Comparison of ENCODE assay signal across 2 cellular contexts in genomic region chr6:7692453-7692784, GRCh38.
TF ChIP-seq lines count a peak whose summit lies in the region.

No MANE protein-coding gene starts in this region.

TF ChIP-seq in SK-N-SH, 30 proteins besides CTCF, POLR2A, EP300 and RAD21 (continued from another document):
- TF ChIP-seq, protein P1, sequence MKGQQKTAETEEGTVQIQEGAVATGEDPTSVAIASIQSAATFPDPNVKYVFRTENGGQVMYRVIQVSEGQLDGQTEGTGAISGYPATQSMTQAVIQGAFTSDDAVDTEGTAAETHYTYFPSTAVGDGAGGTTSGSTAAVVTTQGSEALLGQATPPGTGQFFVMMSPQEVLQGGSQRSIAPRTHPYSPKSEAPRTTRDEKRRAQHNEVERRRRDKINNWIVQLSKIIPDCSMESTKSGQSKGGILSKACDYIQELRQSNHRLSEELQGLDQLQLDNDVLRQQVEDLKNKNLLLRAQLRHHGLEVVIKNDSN (IDR thresholded peaks at IDR 0.05; ENCODE audit: borderline replicate concordance, low read depth), result no peak
- TF ChIP-seq USF2 (IDR thresholded peaks at IDR 0.05; ENCODE audit: borderline replicate concordance, low read depth, low read length) (no peak), ELF1 (IDR thresholded peaks at IDR 0.05) (no peak), TCF12 (IDR thresholded peaks at IDR 0.05) (no peak), RFX5 (IDR thresholded peaks at IDR 0.05; ENCODE audit: low read length) (no peak), MXI1 (IDR thresholded peaks at IDR 0.05; ENCODE audit: low read depth, low read length) (no peak), SIN3A (IDR thresholded peaks at IDR 0.05; ENCODE audit: borderline replicate concordance, low read depth, low read length) (no peak), NFIC (IDR thresholded peaks at IDR 0.05; ENCODE audit: borderline replicate concordance) (no peak), FOSL2 (IDR thresholded peaks at IDR 0.05; ENCODE audit: borderline replicate concordance, low read depth) (no peak), YY1 (IDR thresholded peaks at IDR 0.05; ENCODE audit: low read depth) (no peak), FOXM1 (IDR thresholded peaks at IDR 0.05; ENCODE audit: low read depth) (no peak), REST (IDR thresholded peaks at IDR 0.05; ENCODE audit: low read depth, low read length) (no peak)
- TF ChIP-seq, protein P2, sequence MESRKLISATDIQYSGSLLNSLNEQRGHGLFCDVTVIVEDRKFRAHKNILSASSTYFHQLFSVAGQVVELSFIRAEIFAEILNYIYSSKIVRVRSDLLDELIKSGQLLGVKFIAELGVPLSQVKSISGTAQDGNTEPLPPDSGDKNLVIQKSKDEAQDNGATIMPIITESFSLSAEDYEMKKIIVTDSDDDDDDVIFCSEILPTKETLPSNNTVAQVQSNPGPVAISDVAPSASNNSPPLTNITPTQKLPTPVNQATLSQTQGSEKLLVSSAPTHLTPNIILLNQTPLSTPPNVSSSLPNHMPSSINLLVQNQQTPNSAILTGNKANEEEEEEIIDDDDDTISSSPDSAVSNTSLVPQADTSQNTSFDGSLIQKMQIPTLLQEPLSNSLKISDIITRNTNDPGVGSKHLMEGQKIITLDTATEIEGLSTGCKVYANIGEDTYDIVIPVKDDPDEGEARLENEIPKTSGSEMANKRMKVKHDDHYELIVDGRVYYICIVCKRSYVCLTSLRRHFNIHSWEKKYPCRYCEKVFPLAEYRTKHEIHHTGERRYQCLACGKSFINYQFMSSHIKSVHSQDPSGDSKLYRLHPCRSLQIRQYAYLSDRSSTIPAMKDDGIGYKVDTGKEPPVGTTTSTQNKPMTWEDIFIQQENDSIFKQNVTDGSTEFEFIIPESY (IDR thresholded peaks at IDR 0.05; ENCODE audit: borderline replicate concordance, low read depth), result no peak
- TF ChIP-seq, protein P3, sequence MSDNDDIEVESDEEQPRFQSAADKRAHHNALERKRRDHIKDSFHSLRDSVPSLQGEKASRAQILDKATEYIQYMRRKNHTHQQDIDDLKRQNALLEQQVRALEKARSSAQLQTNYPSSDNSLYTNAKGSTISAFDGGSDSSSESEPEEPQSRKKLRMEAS (IDR thresholded peaks at IDR 0.05; ENCODE audit: low read depth), result no peak

TF ChIP-seq in SK-N-SH treated with all-trans-retinoic acid at 6 μM for 48 hours, 23 proteins besides CTCF, POLR2A, EP300 and RAD21 (continued from another document):
- no peak for TF ChIP-seq CSRNP3 (CRISPR knock-in tag; IDR thresholded peaks at IDR 0.05)
- TF ChIP-seq GLIS3 (CRISPR knock-in tag; IDR thresholded peaks at IDR 0.05), result no peak
- no peak for TF ChIP-seq TOX (CRISPR knock-in tag; IDR thresholded peaks at IDR 0.05; ENCODE audit: borderline replicate concordance)
- TF ChIP-seq ZNF565 (CRISPR knock-in tag; conservative IDR thresholded peaks at IDR 0.05; ENCODE audit: low read depth), result no peak
- TF ChIP-seq ZNF70 (CRISPR knock-in tag; IDR thresholded peaks at IDR 0.05), result no peak
- no peak for TF ChIP-seq ISL1 (CRISPR knock-in tag; IDR thresholded peaks at IDR 0.05)
- no peak for TF ChIP-seq SNAI2 (CRISPR knock-in tag; IDR thresholded peaks at IDR 0.05)
- TF ChIP-seq CREB5 (CRISPR knock-in tag; IDR thresholded peaks at IDR 0.05; ENCODE audit: low read depth), result no peak
- no peak for TF ChIP-seq PPARA (CRISPR knock-in tag; IDR thresholded peaks at IDR 0.05; ENCODE audit: borderline replicate concordance)
- TF ChIP-seq, protein P4, sequence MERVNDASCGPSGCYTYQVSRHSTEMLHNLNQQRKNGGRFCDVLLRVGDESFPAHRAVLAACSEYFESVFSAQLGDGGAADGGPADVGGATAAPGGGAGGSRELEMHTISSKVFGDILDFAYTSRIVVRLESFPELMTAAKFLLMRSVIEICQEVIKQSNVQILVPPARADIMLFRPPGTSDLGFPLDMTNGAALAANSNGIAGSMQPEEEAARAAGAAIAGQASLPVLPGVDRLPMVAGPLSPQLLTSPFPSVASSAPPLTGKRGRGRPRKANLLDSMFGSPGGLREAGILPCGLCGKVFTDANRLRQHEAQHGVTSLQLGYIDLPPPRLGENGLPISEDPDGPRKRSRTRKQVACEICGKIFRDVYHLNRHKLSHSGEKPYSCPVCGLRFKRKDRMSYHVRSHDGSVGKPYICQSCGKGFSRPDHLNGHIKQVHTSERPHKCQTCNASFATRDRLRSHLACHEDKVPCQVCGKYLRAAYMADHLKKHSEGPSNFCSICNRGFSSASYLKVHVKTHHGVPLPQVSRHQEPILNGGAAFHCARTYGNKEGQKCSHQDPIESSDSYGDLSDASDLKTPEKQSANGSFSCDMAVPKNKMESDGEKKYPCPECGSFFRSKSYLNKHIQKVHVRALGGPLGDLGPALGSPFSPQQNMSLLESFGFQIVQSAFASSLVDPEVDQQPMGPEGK (CRISPR knock-in tag; IDR thresholded peaks at IDR 0.05; ENCODE audit: borderline replicate concordance), result no peak
- TF ChIP-seq, protein P5, sequence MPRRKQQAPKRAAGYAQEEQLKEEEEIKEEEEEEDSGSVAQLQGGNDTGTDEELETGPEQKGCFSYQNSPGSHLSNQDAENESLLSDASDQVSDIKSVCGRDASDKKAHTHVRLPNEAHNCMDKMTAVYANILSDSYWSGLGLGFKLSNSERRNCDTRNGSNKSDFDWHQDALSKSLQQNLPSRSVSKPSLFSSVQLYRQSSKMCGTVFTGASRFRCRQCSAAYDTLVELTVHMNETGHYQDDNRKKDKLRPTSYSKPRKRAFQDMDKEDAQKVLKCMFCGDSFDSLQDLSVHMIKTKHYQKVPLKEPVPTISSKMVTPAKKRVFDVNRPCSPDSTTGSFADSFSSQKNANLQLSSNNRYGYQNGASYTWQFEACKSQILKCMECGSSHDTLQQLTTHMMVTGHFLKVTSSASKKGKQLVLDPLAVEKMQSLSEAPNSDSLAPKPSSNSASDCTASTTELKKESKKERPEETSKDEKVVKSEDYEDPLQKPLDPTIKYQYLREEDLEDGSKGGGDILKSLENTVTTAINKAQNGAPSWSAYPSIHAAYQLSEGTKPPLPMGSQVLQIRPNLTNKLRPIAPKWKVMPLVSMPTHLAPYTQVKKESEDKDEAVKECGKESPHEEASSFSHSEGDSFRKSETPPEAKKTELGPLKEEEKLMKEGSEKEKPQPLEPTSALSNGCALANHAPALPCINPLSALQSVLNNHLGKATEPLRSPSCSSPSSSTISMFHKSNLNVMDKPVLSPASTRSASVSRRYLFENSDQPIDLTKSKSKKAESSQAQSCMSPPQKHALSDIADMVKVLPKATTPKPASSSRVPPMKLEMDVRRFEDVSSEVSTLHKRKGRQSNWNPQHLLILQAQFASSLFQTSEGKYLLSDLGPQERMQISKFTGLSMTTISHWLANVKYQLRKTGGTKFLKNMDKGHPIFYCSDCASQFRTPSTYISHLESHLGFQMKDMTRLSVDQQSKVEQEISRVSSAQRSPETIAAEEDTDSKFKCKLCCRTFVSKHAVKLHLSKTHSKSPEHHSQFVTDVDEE (CRISPR knock-in tag; IDR thresholded peaks at IDR 0.05), result no peak
- no peak for TF ChIP-seq BACH2 (CRISPR knock-in tag; IDR thresholded peaks at IDR 0.05; ENCODE audit: borderline replicate concordance)
- TF ChIP-seq ESRRG (CRISPR knock-in tag; IDR thresholded peaks at IDR 0.05), result no peak
